ENCODE assay signal across 35 cellular contexts in the genomic region with DNA sequence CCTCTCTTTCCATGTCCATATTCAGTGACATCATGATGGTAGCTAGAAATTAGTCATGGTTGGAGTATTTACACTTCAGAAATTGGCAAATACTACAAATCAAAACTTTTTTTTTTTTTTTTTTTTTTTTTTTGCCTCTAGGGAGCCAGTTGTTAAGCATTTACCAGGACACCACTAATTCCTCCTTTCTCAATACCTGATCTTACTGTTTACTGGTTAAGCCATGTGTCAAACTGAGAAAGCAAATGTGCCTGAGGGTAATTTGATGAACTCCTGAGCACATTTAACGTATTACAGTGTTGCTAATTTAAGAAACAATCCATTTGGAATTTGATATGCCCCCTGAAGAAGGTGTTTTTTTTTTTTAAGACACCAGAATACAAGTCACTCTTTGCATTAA.
"Had no signal": no experiment of that assay in that cellular context is flagged by ENCODE, and none has a peak within 500 bp of the region (broad histone marks: within the 10 kb centered on the region; RNA-seq: fewer than 3 reads in every experiment).

No MANE protein-coding gene starts in this region.

- H3K27ac Mint-ChIP-seq: activated CD4-positive, alpha-beta memory T cell treated with anti-CD3 and anti-CD28 coated beads for 36 hours; activated CD4-positive, alpha-beta T cell treated with anti-CD3 and anti-CD28 coated beads, Interleukin-2, amount 10 ng/mL, durations not matched to agents 24 days and 14 days; activated T-helper 1 cell treated with anti-CD3 and anti-CD28 coated beads, Interleukin-12 subunit alpha, Interleukin-12 subunit beta, Interleukin-2, Interleukin-4 antibody, amounts not matched to agents 30 ng/mL and 10 ng/mL and 1 ng/mL, durations not matched to agents 14 hours and 24 hours and 36 hours; effector memory CD8-positive, alpha-beta T cell; naive B cell; nephron progenitor cell; progenitor cell of endocrine pancreas; stimulated activated memory B cell treated with anti-CD40 and anti-IgM and Interleukin-4, amounts not matched to agents 10 μg/mL and 1 μg/mL and 100 μg/mL, for 72 hours had no signal

- ATAC-seq: activated CD4-positive, CD25-positive, alpha-beta regulatory T cell treated with anti-CD3 and anti-CD28 coated beads, Interleukin-2, amount 50 U/mL, for 24 hours; effector memory CD8-positive, alpha-beta T cell; esophagus mucosa; left ventricle myocardium superior; sciatic nerve; stimulated activated memory B cell treated with anti-CD40 and anti-IgM and Interleukin-4, amounts not matched to agents 10 μg/mL and 1 μg/mL and 100 μg/mL, for 72 hours; stimulated activated naive CD8-positive, alpha-beta T cell treated with anti-CD3 and anti-CD28 coated beads, Interleukin-15, amount 100 ng/mL, for 72 hours had no signal

- H3K4me1 ChIP-seq: vagina had no signal

- H3K27ac ChIP-seq: brain microvascular endothelial cell, neutrophil, ovary, skin epidermis, upper lobe of left lung, vagina, WERI-Rb-1 had no signal

- H3K4me1 Mint-ChIP-seq: naive B cell; nephron progenitor cell; stimulated activated memory B cell treated with anti-CD40 and anti-IgM and Interleukin-4, amounts not matched to agents 10 μg/mL and 1 μg/mL and 100 μg/mL, for 72 hours; stimulated activated naive CD8-positive, alpha-beta T cell treated with anti-CD3 and anti-CD28 coated beads, Interleukin-15, amount 100 ng/mL, for 72 hours had no signal

- H3K27me3 ChIP-seq: brain microvascular endothelial cell, neutrophil, ovary, upper lobe of left lung, vagina had no signal

- H3K9me3 ChIP-seq: neutrophil, ovary, upper lobe of left lung, vagina had no signal

- H3K9me3 Mint-ChIP-seq: activated CD4-positive, alpha-beta memory T cell treated with anti-CD3 and anti-CD28 coated beads for 36 hours; activated CD4-positive, alpha-beta T cell treated with anti-CD3 and anti-CD28 coated beads, Interleukin-2, amount 10 ng/mL, durations not matched to agents 24 days and 14 days; activated T-helper 1 cell treated with anti-CD3 and anti-CD28 coated beads, Interleukin-12 subunit alpha, Interleukin-12 subunit beta, Interleukin-2, Interleukin-4 antibody, amounts not matched to agents 30 ng/mL and 10 ng/mL and 1 ng/mL, durations not matched to agents 14 hours and 24 hours and 36 hours; effector memory CD8-positive, alpha-beta T cell; naive B cell; nephron progenitor cell; stimulated activated memory B cell treated with anti-CD40 and anti-IgM and Interleukin-4, amounts not matched to agents 10 μg/mL and 1 μg/mL and 100 μg/mL, for 72 hours; stimulated activated naive CD8-positive, alpha-beta T cell treated with anti-CD3 and anti-CD28 coated beads, Interleukin-15, amount 100 ng/mL, for 72 hours had no signal

- FAIRE-seq: astrocyte, islet of Langerhans had no signal

- H3K4me3 Mint-ChIP-seq: activated CD4-positive, alpha-beta memory T cell treated with anti-CD3 and anti-CD28 coated beads for 36 hours; activated CD4-positive, alpha-beta T cell treated with anti-CD3 and anti-CD28 coated beads, Interleukin-2, amount 10 ng/mL, durations not matched to agents 24 days and 14 days; activated T-helper 1 cell treated with anti-CD3 and anti-CD28 coated beads, Interleukin-12 subunit alpha, Interleukin-12 subunit beta, Interleukin-2, Interleukin-4 antibody, amounts not matched to agents 30 ng/mL and 10 ng/mL and 1 ng/mL, durations not matched to agents 14 hours and 24 hours and 36 hours; effector memory CD8-positive, alpha-beta T cell; naive B cell; nephron progenitor cell; stimulated activated memory B cell treated with anti-CD40 and anti-IgM and Interleukin-4, amounts not matched to agents 10 μg/mL and 1 μg/mL and 100 μg/mL, for 72 hours; stimulated activated naive CD8-positive, alpha-beta T cell treated with anti-CD3 and anti-CD28 coated beads, Interleukin-15, amount 100 ng/mL, for 72 hours had no signal

- H3K36me3 ChIP-seq: brain microvascular endothelial cell, neutrophil, ovary, upper lobe of left lung, vagina, WERI-Rb-1 had no signal

- H3K36me3 Mint-ChIP-seq: activated CD4-positive, alpha-beta memory T cell treated with anti-CD3 and anti-CD28 coated beads for 36 hours; naive B cell; stimulated activated memory B cell treated with anti-CD40 and anti-IgM and Interleukin-4, amounts not matched to agents 10 μg/mL and 1 μg/mL and 100 μg/mL, for 72 hours had no signal

- DNase-seq: activated CD4-positive, alpha-beta memory T cell treated with anti-CD3 and anti-CD28 coated beads for 36 hours; activated CD4-positive, alpha-beta T cell treated with anti-CD3 and anti-CD28 coated beads, Interleukin-2, amount 10 ng/mL, durations not matched to agents 24 days and 14 days; activated CD8-positive, alpha-beta memory T cell treated with anti-CD3 and anti-CD28 coated beads, Interleukin-2, amount 50 U/mL, for 4 hours; activated gamma-delta T cell; activated naive CD4-positive, alpha-beta T cell treated with anti-CD3 and anti-CD28 coated beads, Interleukin-2, amount 50 U/mL, for 16 hours; activated T-cell treated with anti-CD3 and anti-CD28 coated beads, Interleukin-2, amount 50 U/mL, for 1 hour; amniotic stem cell; brain microvascular endothelial cell; cortex of kidney; effector memory CD8-positive, alpha-beta T cell; foreskin melanocyte; left ventricle myocardium superior; naive B cell; nephron progenitor cell; ovary; retina; stimulated activated CD4-positive, alpha-beta T cell treated with anti-CD3 and anti-CD28 coated beads, Interleukin-1b, Interleukin-23, amount 100 ng/mL, for 48 hours; stimulated activated CD4-positive, alpha-beta T cell treated with anti-CD3 and anti-CD28 coated beads, Interleukin-4, amount 100 ng/mL, for 4 hours; stimulated activated CD8-positive, alpha-beta memory T cell treated with anti-CD3 and anti-CD28 coated beads, Interleukin-4, amount 100 ng/mL, for 48 hours; stimulated activated naive CD8-positive, alpha-beta T cell treated with anti-CD3 and anti-CD28 coated beads, Interleukin-15, amount 100 ng/mL, for 72 hours; substantia nigra; T1000; upper lobe of left lung; WERI-Rb-1 had no signal

- H3K27me3 Mint-ChIP-seq: activated CD4-positive, alpha-beta memory T cell treated with anti-CD3 and anti-CD28 coated beads for 36 hours; progenitor cell of endocrine pancreas; stimulated activated naive CD8-positive, alpha-beta T cell treated with anti-CD3 and anti-CD28 coated beads, Interleukin-15, amount 100 ng/mL, for 72 hours had no signal

- H3K4me3 ChIP-seq: ovary, skin epidermis, upper lobe of left lung, vagina had no signal
